ENCODE assay signal across 19 cellular contexts in genomic region chr10:100660945-100661344, GRCh38.
A peak's percentile ranks its signal among the peaks of the same experiment; 100 is the strongest.
DNase-seq lines count a peak whose midpoint lies in the region; ATAC-seq, FAIRE-seq and TF ChIP-seq lines count a peak whose summit lies in the region.
"Had no signal": no experiment of that assay in that cellular context is flagged by ENCODE, and none has a peak within 500 bp of the region (broad histone marks: within the 10 kb centered on the region; RNA-seq: fewer than 3 reads in every experiment).

No MANE protein-coding gene starts in this region.

- H3K56ac ChIP-seq in H1 (replicated peaks; ENCODE audit: insufficient read length, low read depth, low read length), result no peak overlapping the region

- H3K27me3 ChIP-seq in H1 (replicated peaks in 1 of 4; ENCODE audit: control insufficient read depth in 3 of 4, extremely low read depth in 1 of 4, insufficient read depth in 3 of 4, low read length in 3 of 4) (peaks cover 40 to 55% (median 54%) of the 10 kb centered on the region in 4 experiments), osteoblast (ENCODE audit: insufficient read depth, low read length) (peaks cover 75% of the 10 kb centered on the region), right cardiac atrium (ENCODE audit: control insufficient read depth, insufficient read depth) (no peaks in the 10 kb centered on the region)

- H3K27ac ChIP-seq in RWPE1 (no peak overlapping the region), H1 (ENCODE audit: low read depth, low read length) (no peak overlapping the region), osteoblast (ENCODE audit: low read depth, low read length) (no peak overlapping the region), right cardiac atrium (ENCODE audit: low read length) (no peak overlapping the region)
- H3K27ac ChIP-seq: A549 had no signal

- H2AK5ac ChIP-seq in H1 (ENCODE audit: low read depth, low read length), result 0 out of 2 replicates have a peak overlapping the region, but pooled peaks have one; percentile 85

- no peak for FAIRE-seq in H1 (lab: Jason Lieb, UNC)
- FAIRE-seq: A549, GM12891, GM18507 had no signal

- H4K8ac ChIP-seq in H1 (ENCODE audit: extremely low read depth, insufficient read depth, low read length), result no peak overlapping the region

- H3K23me2 ChIP-seq in H1 (ENCODE audit: low read depth, low read length), result peaks cover 2% of the 10 kb centered on the region; the same call in 1 of the 2 replicates

- no peak for TF ChIP-seq POLR2A in H1 (IDR thresholded peaks at IDR 0.05; ENCODE audit: control extremely low read depth in 1 of 2, low read depth in 2 of 2, low read length in 2 of 2)

- no peak overlapping the region for H4K91ac ChIP-seq in H1 (replicated peaks; ENCODE audit: insufficient read length, low read length)

- TF ChIP-seq EP300 in H1 (IDR thresholded peaks at IDR 0.05; ENCODE audit: borderline replicate concordance in 1 of 2, low read depth in 2 of 2, low read length in 2 of 2), result no peak

- no peak overlapping the region for H2AFZ ChIP-seq in H1 (ENCODE audit: low read length)
- H2AFZ ChIP-seq in osteoblast (ENCODE audit: low read length), result no peak overlapping the region

- H2BK120ac ChIP-seq in H1 (replicated peaks; ENCODE audit: low read depth, low read length), result no peak overlapping the region

- H3K79me2 ChIP-seq in H1 (ENCODE audit: control insufficient read depth in 1 of 2, insufficient read depth in 2 of 2, low read length in 2 of 2), result no peaks in the 10 kb centered on the region
- H3K79me2 ChIP-seq in osteoblast (ENCODE audit: insufficient read depth, low read length), result no peaks in the 10 kb centered on the region

- no peaks in the 10 kb centered on the region for H3K9me3 ChIP-seq in H1 (ENCODE audit: insufficient read depth in 2 of 2, low read depth in 1 of 2, low read length in 1 of 2)
- H3K9me3 ChIP-seq in osteoblast (ENCODE audit: low read depth, low read length), result no peaks in the 10 kb centered on the region
- H3K9me3 ChIP-seq in right cardiac atrium (ENCODE audit: control insufficient read depth, low read length), result no peaks in the 10 kb centered on the region
- H3K9me3 ChIP-seq: A549 had no signal

- no peak overlapping the region for H3K4ac ChIP-seq in H1 (replicated peaks; ENCODE audit: insufficient read length, low read depth, low read length)

- H3K9ac ChIP-seq in H1 (replicated peaks in 1 of 4; ENCODE audit: extremely low read depth in 1 of 4, low read depth in 3 of 4, low read length in 3 of 4), result no peak overlapping the region

- no peak overlapping the region for H3K4me2 ChIP-seq in H1 (ENCODE audit: insufficient read depth in 1 of 2, low read depth in 2 of 2, low read length in 2 of 2)
- H3K4me2 ChIP-seq in osteoblast (ENCODE audit: insufficient read depth, low read length), result no peak overlapping the region
- H3K4me2 ChIP-seq: A549 had no signal

- no peaks in the 10 kb centered on the region for H3K79me1 ChIP-seq in H1 (ENCODE audit: low read depth, low read length)

- H4K5ac ChIP-seq in H1 (ENCODE audit: insufficient read length, low read depth, low read length), result no peak overlapping the region

- H2BK12ac ChIP-seq in H1 (ENCODE audit: low read depth, low read length), result no peak overlapping the region; the same call in 1 of the 2 replicates

- H3K4me3 ChIP-seq in H1 (ENCODE audit: extremely low read depth in 1 of 4, insufficient read depth in 2 of 4, low read depth in 3 of 4, low read length in 4 of 4) (no peak overlapping the region), osteoblast (ENCODE audit: insufficient read depth, low read length) (no peak overlapping the region), right cardiac atrium (ENCODE audit: low read length) (no peak overlapping the region)
- H3K4me3 ChIP-seq: A549 had no signal

- intact Hi-C loops in right cardiac atrium (cut with DNase I), result no loop called here

- no peak overlapping the region for H3K18ac ChIP-seq in H1 (ENCODE audit: extremely low read depth, low read length)

- no peak for TF ChIP-seq CTCF in RWPE1 (conservative IDR thresholded peaks at IDR 0.05; ENCODE audit: low read depth)
- TF ChIP-seq CTCF in H1 (IDR thresholded peaks at IDR 0.05; ENCODE audit: control extremely low read depth in 1 of 3, insufficient read depth in 1 of 3, low read depth in 1 of 3, low read length in 3 of 3), result no peak
- no peak for TF ChIP-seq CTCF in osteoblast (IDR thresholded peaks at IDR 0.05; ENCODE audit: extremely low read depth, low read depth, low read length)

- no peak for ATAC-seq in right cardiac atrium
- no peak for ATAC-seq in HG03342 (IDR thresholded peaks at IDR 0.05; ENCODE audit: unreplicated experiment)
- ATAC-seq: A549 had no signal

- H2BK20ac ChIP-seq in H1 (ENCODE audit: low read length), result no peak overlapping the region

- POLR2A ChIA-PET in RWPE1 (lab: Yijun Ruan, JAX; ENCODE audit: low non-redundant PET), result no interaction called here
- POLR2A ChIA-PET in H1 (lab: Charles Lee; ENCODE audit: partially characterized antibody), result no interaction called here

- peak; percentile 50 for DNase-seq in RWPE1 (ENCODE audit: low spot score)
- DNase-seq in H1 (ENCODE audit: low read depth in 1 of 2, low spot score in 2 of 2), result no peak
- peak; percentile 77 for DNase-seq in osteoblast (ENCODE audit: insufficient read length, low spot score, missing footprints)
- no peak for DNase-seq in right cardiac atrium
- DNase-seq in stimulated activated CD4-positive, alpha-beta T cell treated with anti-CD3 and anti-CD28 coated beads, Interleukin-4, amount 100 ng/mL, for 24 hours, result no peak
- DNase-seq: 8988T; C1 segment of cervical spinal cord; Calu3; CD4-positive, alpha-beta memory T cell; COR-L47; DMS53; DMS79 treated with DMSO at 0.1 percent for 48 hours; GF-D8; GOT3; HCEC 1CT had no signal

- no peak for TF ChIP-seq RAD21 in H1 (IDR thresholded peaks at IDR 0.05 in 1 of 2, conservative IDR thresholded peaks at IDR 0.05 in 1 of 2; ENCODE audit: low read depth in 2 of 2, low read length in 2 of 2)

- H3K36me3 ChIP-seq in H1 (ENCODE audit: control insufficient read depth in 2 of 4, insufficient read depth in 4 of 4, low read length in 3 of 4) (no peaks in the 10 kb centered on the region; a peak in 1 of 8 replicates), osteoblast (ENCODE audit: insufficient read depth, low read length) (no peaks in the 10 kb centered on the region)

- H4K20me1 ChIP-seq in H1 (replicated peaks in 1 of 2; ENCODE audit: control insufficient read depth in 1 of 2, insufficient read depth in 2 of 2, low read length in 2 of 2) (peaks cover 0 to 4% of the 10 kb centered on the region in 2 experiments), osteoblast (ENCODE audit: insufficient read depth, low read length) (no peaks in the 10 kb centered on the region)

- no peak overlapping the region for H2BK5ac ChIP-seq in H1 (ENCODE audit: low read depth, low read length)

- peak overlapping the region; percentile 65; the same call in 1 of the 2 replicates for H2BK15ac ChIP-seq in H1 (ENCODE audit: low read length)

- peaks cover 0 to 10% (median 6%) of the 10 kb centered on the region in 4 experiments; a peak in 6 of 7 replicates for H3K4me1 ChIP-seq in H1 (replicated peaks in 1 of 4; ENCODE audit: control insufficient read depth in 3 of 4, insufficient read depth in 4 of 4, low read length in 3 of 4)
- H3K4me1 ChIP-seq in osteoblast (ENCODE audit: insufficient read depth, low read length), result no peaks in the 10 kb centered on the region
- peaks cover under 1% of the 10 kb centered on the region for H3K4me1 ChIP-seq in right cardiac atrium (ENCODE audit: control insufficient read depth, insufficient read depth, low read length)

- CTCF ChIA-PET in RWPE1 (lab: Yijun Ruan, JAX), result interaction anchor here (0.6 kb wide), 2 partner anchors 218 to 228 kb away, joined by 3 read pairs; no protein-coding TSS in a partner anchor
- CTCF ChIA-PET in H1 (lab: Charles Lee; ENCODE audit: partially characterized antibody), result interaction anchor here (0.7 to 2.0 kb wide), 5 partner anchors 10 to 95 kb away, joined by 3 to 5 read pairs (median 4); no protein-coding TSS in a partner anchor

- no peak overlapping the region for H3K14ac ChIP-seq in H1 (ENCODE audit: insufficient read length)

- no peak overlapping the region for H3K23ac ChIP-seq in H1 (ENCODE audit: insufficient read length)

- 77% methylated on average over 2 of the region's 3 CpGs; no CpG with 5 or more reads in 1 of the 2 experiments for WGBS in H1 (ENCODE audit: extremely low coverage in 1 of 2, insufficient coverage in 1 of 2, insufficient read length in 1 of 2, insufficient replicate concordance in 2 of 2, low coverage in 1 of 2, low lambda C conversion rate in 2 of 2, missing lambda C conversion rate in 1 of 2), 2 experiments
- 37% methylated on average over 3 of the region's 3 CpGs for WGBS in right cardiac atrium

TF ChIP-seq in H1, 55 proteins besides CTCF, POLR2A, EP300 and RAD21:
- TF ChIP-seq MAX (IDR thresholded peaks at IDR 0.05) (no peak), TAF7 (optimal IDR thresholded peaks at IDR 0.05; ENCODE audit: borderline replicate concordance, low read depth, low read length) (no peak)

Comparison
In these comparisons a context has a peak if more than half of its experiments do, and no peak if none do; other contexts are left out.
1. DNase-seq: peak in RWPE1 (single experiment) and osteoblast (single experiment); none in H1 (0 of 2), right cardiac atrium (0 of 3) and stimulated activated CD4-positive, alpha-beta T cell treated with anti-CD3 and anti-CD28 coated beads, Interleukin-4, amount 100 ng/mL, for 24 hours (single experiment).